ENCODE assay signal across 8 cellular contexts in genomic region chr7:32941996-32942782, GRCh38. TPM values are rescaled to one million over a fixed set of nuclear protein-coding genes. Genes with fewer than 3 reads are reported as not detected.
DNase-seq lines count a peak whose midpoint lies in the region; ATAC-seq and TF ChIP-seq lines count a peak whose summit lies in the region.

No MANE protein-coding gene starts in this region.

- H3K4me1 ChIP-seq in foreskin keratinocyte = peaks cover 4% of the 10 kb centered on the region
- H3K4me1 ChIP-seq in neutrophil (ENCODE audit: control insufficient read depth in 1 of 2, insufficient read depth in 1 of 2, low read depth in 1 of 2, low read length in 1 of 2) = peaks cover 11 to 17% of the 10 kb centered on the region in 2 experiments
- peaks cover 9 to 37% of the 10 kb centered on the region in 2 donors for H3K4me1 ChIP-seq in thoracic aorta (ENCODE audit: control insufficient read depth in 1 of 2, low read depth in 2 of 2)

- TF ChIP-seq CTCF in foreskin keratinocyte (conservative IDR thresholded peaks at IDR 0.05) (no peak), neutrophil (IDR thresholded peaks at IDR 0.05) (no peak), thoracic aorta (IDR thresholded peaks at IDR 0.05) (no peak)

- H3K36me3 ChIP-seq in neutrophil (no peaks in the 10 kb centered on the region), thoracic aorta (no peaks in the 10 kb centered on the region)

- peak overlapping the region; percentile 78 to 82 for H3K4me3 ChIP-seq in neutrophil (ENCODE audit: low read depth in 1 of 2, low read length in 1 of 2)
- H3K4me3 ChIP-seq in thoracic aorta = peak overlapping the region; percentile 95

- H3K27ac ChIP-seq in foreskin keratinocyte = peak overlapping the region; percentile 18
- H3K27ac ChIP-seq in neutrophil = peak overlapping the region; percentile 78
- peak overlapping the region; percentile 86 to 92 for H3K27ac ChIP-seq in thoracic aorta

- ATAC-seq in GM19463 (IDR thresholded peaks at IDR 0.05; ENCODE audit: unreplicated experiment) = peak; percentile 65
- peak; percentile 48 for ATAC-seq in HG03565 (IDR thresholded peaks at IDR 0.05; ENCODE audit: unreplicated experiment)
- ATAC-seq in foreskin keratinocyte = peak; percentile 69
- ATAC-seq in thoracic aorta (ENCODE audit: insufficient number of reproducible peaks, low FRiP score, low read depth) = peak; percentile 50

- H3K9me3 ChIP-seq in neutrophil (no peaks in the 10 kb centered on the region), thoracic aorta (no peaks in the 10 kb centered on the region)

- no peaks in the 10 kb centered on the region for H3K27me3 ChIP-seq in foreskin keratinocyte
- no peaks in the 10 kb centered on the region for H3K27me3 ChIP-seq in neutrophil
- H3K27me3 ChIP-seq in thoracic aorta (replicated peaks; ENCODE audit: insufficient read depth) = no peaks in the 10 kb centered on the region

- DNase-seq in CMK (ENCODE audit: low read depth) (peak; percentile 27), RPMI8226 (peak; percentile 7), activated gamma-delta T cell (lab: John Stamatoyannopoulos, UW) (peak; percentile 31), foreskin keratinocyte (peak; percentile 15 to 42), thoracic aorta (ENCODE audit: low spot score) (peak; percentile 40)

RNA-seq across cellular contexts. Expression of gene FKBP9, which starts 15.1 kb away (rescaled TPM):
- total RNA-seq in foreskin keratinocyte (110 and 115 TPM in 2 replicates), thoracic aorta (100 to 1,000 TPM; 166 to 196 TPM)
- 63.3 and 64.3 TPM in 2 replicates for polyA plus RNA-seq in foreskin keratinocyte

RNA-seq across cellular contexts. Expression of gene KBTBD2, which starts 50.6 kb away (rescaled TPM):
- total RNA-seq in foreskin keratinocyte (31.1 and 31.2 TPM in 2 replicates), thoracic aorta (10 to 100 TPM; 24.1 to 47.9 TPM)
- 12.6 and 14.4 TPM in 2 replicates for polyA plus RNA-seq in foreskin keratinocyte

Comparison
In these comparisons a context has a peak if more than half of its experiments do, and no peak if none do; other contexts are left out.
1. Peak in every context shown above with its lines: DNase-seq, ATAC-seq, H3K4me3 ChIP-seq and H3K27ac ChIP-seq.
2. H3K27ac ChIP-seq: peak in every context shown above with its lines; median percentile 89 in thoracic aorta; 78 in neutrophil; 18 in foreskin keratinocyte.